ENCODE assay signal across 11 cellular contexts in the genomic region with DNA sequence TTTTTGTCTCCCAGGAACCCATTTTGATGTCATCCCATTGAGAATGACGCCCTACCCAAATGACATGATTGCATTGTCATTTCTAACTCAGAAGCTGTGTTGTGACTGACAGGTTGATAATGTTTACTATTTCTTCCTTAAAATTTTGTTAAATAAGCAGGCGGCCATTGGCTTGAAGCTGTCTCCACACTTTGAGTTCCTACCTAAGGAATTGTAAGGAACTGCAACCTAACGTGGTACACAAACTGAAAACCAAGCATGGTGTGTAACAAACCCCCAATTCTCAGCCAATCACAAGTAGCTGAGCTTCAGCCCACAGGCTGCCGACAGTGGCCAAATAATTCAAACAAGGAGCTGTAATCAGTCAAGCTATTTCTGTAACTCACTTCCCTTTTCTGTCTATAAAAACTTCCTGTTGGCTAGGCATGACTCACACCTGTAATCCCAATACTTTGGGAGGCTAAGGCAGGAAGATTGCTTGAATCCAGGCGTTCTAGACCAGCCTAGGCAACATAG. TPM values are rescaled to one million over a fixed set of nuclear protein-coding genes. Genes with fewer than 3 reads are reported as not detected.
DNase-seq lines count a peak whose midpoint lies in the region; ATAC-seq and TF ChIP-seq lines count a peak whose summit lies in the region.
"Had no signal": no experiment of that assay in that cellular context is flagged by ENCODE, and none has a peak within 500 bp of the region (broad histone marks: within the 10 kb centered on the region; RNA-seq: fewer than 3 reads in every experiment).

No MANE protein-coding gene starts in this region.

- intact Hi-C loops in stomach (cut with DNase I; ENCODE audit: low total_unique reads), result loop anchor here (5.0 kb wide), 1 partner anchor 236 kb away; no protein-coding TSS in a partner anchor

- peaks cover 8% of the 10 kb centered on the region for H3K79me2 ChIP-seq in OCI-LY1 (ENCODE audit: insufficient read depth, low read length)

- H3K4me3 ChIP-seq in OCI-LY1 (ENCODE audit: low read depth, low read length, poor library complexity, severe bottlenecking), result peak overlapping the region; percentile 82
- no peak overlapping the region for H3K4me3 ChIP-seq in stomach
- no peak overlapping the region for H3K4me3 ChIP-seq in H7 (ENCODE audit: insufficient read depth, low read depth, low read length)
- H3K4me3 ChIP-seq: gastroesophageal sphincter had no signal

- H3K27me3 ChIP-seq in OCI-LY1 (ENCODE audit: insufficient read depth, low read length) (no peaks in the 10 kb centered on the region), stomach (no peaks in the 10 kb centered on the region), H7 (ENCODE audit: control insufficient read depth, insufficient read depth, low read length) (no peaks in the 10 kb centered on the region)
- H3K27me3 ChIP-seq: gastroesophageal sphincter had no signal

- peak overlapping the region; percentile 99 for H3K9ac ChIP-seq in OCI-LY1 (ENCODE audit: low read length)

- peak overlapping the region; percentile 100 for H3K27ac ChIP-seq in OCI-LY1 (ENCODE audit: low read depth, low read length, poor library complexity, severe bottlenecking)
- peak overlapping the region in 3 of 5 donors; percentile 18 to 68 (median 46) for H3K27ac ChIP-seq in stomach
- H3K27ac ChIP-seq: gastroesophageal sphincter, VCaP had no signal

- 30 to 43% (median 35%) methylated on average over 5 of the region's 5 CpGs for WGBS in stomach, 5 donors

- TF ChIP-seq CTCF in OCI-LY1 (IDR thresholded peaks at IDR 0.05; ENCODE audit: low read length) (no peak), stomach (IDR thresholded peaks at IDR 0.05) (no peak)

- no peaks in the 10 kb centered on the region for H3K9me3 ChIP-seq in OCI-LY1 (ENCODE audit: low read length)
- H3K9me3 ChIP-seq in stomach, result no peaks in the 10 kb centered on the region
- H3K9me3 ChIP-seq: gastroesophageal sphincter had no signal

- H3K4me2 ChIP-seq in OCI-LY1 (ENCODE audit: low read length), result peak overlapping the region; percentile 72

- H3K4me1 ChIP-seq in OCI-LY1 (ENCODE audit: insufficient read depth, low read length, severe bottlenecking) (peaks cover 70% of the 10 kb centered on the region), stomach (peaks cover 0 to 29% (median 20%) of the 10 kb centered on the region in 4 donors)

- no peaks in the 10 kb centered on the region for H3F3A ChIP-seq in OCI-LY1 (ENCODE audit: insufficient read depth, low read length)

- H3K36me3 ChIP-seq in OCI-LY1 (ENCODE audit: insufficient read depth, low read length), result no peaks in the 10 kb centered on the region
- peaks cover 0 to 20% (median 12%) of the 10 kb centered on the region in 4 donors for H3K36me3 ChIP-seq in stomach
- H3K36me3 ChIP-seq in H7 (replicated peaks; ENCODE audit: control insufficient read depth, insufficient read depth, low read length), result no peaks in the 10 kb centered on the region

- DNase-seq in DMS53 (lab: John Stamatoyannopoulos, UW), result peak; percentile 39
- no peak for DNase-seq in DMS53 treated with DMSO at 0.1 percent for 48 hours (lab: John Stamatoyannopoulos, UW; ENCODE audit: unreplicated experiment)
- DNase-seq in dermis microvascular lymphatic vessel endothelial cell (ENCODE audit: low read depth in 2 of 2), result peak; percentile 52 to 86
- DNase-seq in stomach, result no peak
- no peak for DNase-seq in NCI-H446 (lab: John Stamatoyannopoulos, UW)
- DNase-seq in H7, result no peak
- DNase-seq: NCI-H1694 treated with DMSO at 0.1 percent for 48 hours had no signal

- H2AFZ ChIP-seq in OCI-LY1 (ENCODE audit: low read length), result no peak overlapping the region

- TF ChIP-seq POLR2A in stomach (IDR thresholded peaks at IDR 0.05), result no peak

- TF ChIP-seq EP300 in stomach (IDR thresholded peaks at IDR 0.05), result no peak

- H3K9me2 ChIP-seq in OCI-LY1 (ENCODE audit: low read depth, low read length), result no peaks in the 10 kb centered on the region

- no peak for ATAC-seq in GM18867 (IDR thresholded peaks at IDR 0.05; ENCODE audit: unreplicated experiment)
- ATAC-seq: gastroesophageal sphincter had no signal

- H4K20me1 ChIP-seq in OCI-LY1 (ENCODE audit: insufficient read depth, low read length), result no peaks in the 10 kb centered on the region

RNA-seq across cellular contexts. Expression of gene MND1, which starts 2.9 kb away (rescaled TPM):
- 0.76 and 2.7 TPM in 2 replicates for total RNA-seq in dermis microvascular lymphatic vessel endothelial cell
- total RNA-seq in stomach, result 1 to 10 TPM in 2 of 5 donors, not detected in 3; 4.4 to 4.5 TPM
- polyA plus RNA-seq in stomach, result 1 to 10 TPM; 1.1 to 5.9 (median 3.1) TPM
- total RNA-seq in H7 (2014; rRNA removed; shearing (Covaris generic)), result 17.6 and 32.1 TPM in 2 replicates

Comparison
In these comparisons a context has a peak if more than half of its experiments do, and no peak if none do; other contexts are left out.
1. DNase-seq: peak in DMS53 (single experiment) and dermis microvascular lymphatic vessel endothelial cell (2 of 2); none in DMS53 treated with DMSO at 0.1 percent for 48 hours (single experiment), stomach (single experiment), NCI-H446 (0 of 2) and H7 (single experiment).